Comparison of ENCODE assay signal across 3 cellular contexts in the genomic region with DNA sequence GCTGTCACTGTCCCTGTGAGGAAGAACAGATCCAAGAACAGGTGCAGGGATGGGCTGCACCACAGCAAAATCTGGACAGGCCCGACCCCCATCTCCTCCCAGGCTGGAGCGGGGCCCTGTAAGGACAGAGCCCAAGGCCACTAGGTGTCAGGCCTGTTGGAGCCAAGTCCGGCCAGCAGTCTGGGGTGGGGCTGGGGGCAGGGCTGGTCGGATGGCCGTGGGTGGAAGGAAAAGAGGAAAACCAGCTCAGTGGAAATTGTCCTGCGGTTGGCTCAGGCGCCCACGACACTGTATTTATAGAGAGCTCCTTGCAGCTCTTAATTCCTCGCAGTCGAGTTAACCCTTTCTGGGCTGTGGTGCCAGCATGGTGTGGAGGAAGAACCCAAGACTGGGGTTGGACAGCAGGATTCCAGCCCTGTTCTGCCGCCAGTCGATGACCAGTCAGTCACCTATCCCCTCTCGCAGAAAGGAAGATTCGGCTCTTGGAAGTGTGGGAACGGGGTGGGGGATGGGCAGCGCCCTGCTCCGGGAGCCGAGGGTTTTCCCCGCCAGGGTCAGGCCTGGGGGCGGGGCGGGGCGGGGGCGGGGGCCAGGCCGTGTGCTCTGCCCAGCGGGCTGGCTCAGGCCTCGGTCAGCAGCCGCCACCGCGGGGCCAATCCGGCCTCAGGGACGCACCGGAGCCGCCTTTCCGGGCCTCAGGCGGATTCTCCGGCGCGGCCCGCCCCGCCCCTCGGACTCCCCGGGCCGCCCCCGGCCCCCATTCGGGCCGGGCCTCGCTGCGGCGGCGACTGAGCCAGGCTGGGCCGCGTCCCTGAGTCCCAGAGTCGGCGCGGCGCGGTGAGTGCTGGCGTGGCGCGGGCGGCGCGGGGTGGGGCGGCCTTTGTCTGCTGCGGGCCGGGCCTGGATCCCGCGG.
TF ChIP-seq lines count a peak whose summit lies in the region.

Gene CD276, plus strand, starts transcription at position 760 of the 913 bp plus-strand sequence. CDS start 15,257 bp downstream, outside the sequence.

TF ChIP-seq in HCT116, 20 proteins besides CTCF, POLR2A, EP300 and RAD21 (continues in another document):
- TF ChIP-seq SIN3A (IDR thresholded peaks at IDR 0.05; ENCODE audit: low read depth) = no peak
- TF ChIP-seq MAX (IDR thresholded peaks at IDR 0.05) = no peak
- peak; percentile 92 for TF ChIP-seq ZFX (IDR thresholded peaks at IDR 0.05)
- no peak for TF ChIP-seq SRF (IDR thresholded peaks at IDR 0.05; ENCODE audit: low read depth)
- no peak for TF ChIP-seq EZH2phosphoT487 (IDR thresholded peaks at IDR 0.05; ENCODE audit: borderline replicate concordance)
- no peak for TF ChIP-seq ZBTB33 (IDR thresholded peaks at IDR 0.05; ENCODE audit: extremely low read depth, insufficient replicate concordance, low read length)
- TF ChIP-seq JUND (IDR thresholded peaks at IDR 0.05) = no peak
- TF ChIP-seq, protein P1, sequence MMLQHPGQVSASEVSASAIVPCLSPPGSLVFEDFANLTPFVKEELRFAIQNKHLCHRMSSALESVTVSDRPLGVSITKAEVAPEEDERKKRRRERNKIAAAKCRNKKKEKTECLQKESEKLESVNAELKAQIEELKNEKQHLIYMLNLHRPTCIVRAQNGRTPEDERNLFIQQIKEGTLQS (IDR thresholded peaks at IDR 0.05) = no peak
- TF ChIP-seq CEBPB (IDR thresholded peaks at IDR 0.05; ENCODE audit: low read depth) = no peak
- peak; percentile 40; the same call in 1 of the 2 replicates for TF ChIP-seq EGR1 (IDR thresholded peaks at IDR 0.05; ENCODE audit: low read depth)
- TF ChIP-seq ELF1 (IDR thresholded peaks at IDR 0.05; ENCODE audit: borderline replicate concordance, low read depth) = no peak
- no peak for TF ChIP-seq FOSL1 (IDR thresholded peaks at IDR 0.05; ENCODE audit: low read depth)
- no peak for TF ChIP-seq TCF7L2 (IDR thresholded peaks at IDR 0.05; ENCODE audit: borderline replicate concordance, extremely low read depth, insufficient read depth, insufficient read length)
- no peak for TF ChIP-seq EZH2 (IDR thresholded peaks at IDR 0.05)
- peak; percentile 47 for TF ChIP-seq POLR2AphosphoS5 (IDR thresholded peaks at IDR 0.05; ENCODE audit: low read depth, low read length)

TF ChIP-seq in SK-N-SH treated with all-trans-retinoic acid at 6 μM for 48 hours, 23 proteins besides CTCF, POLR2A, EP300 and RAD21:
- no peak for TF ChIP-seq PPARA (CRISPR knock-in tag; IDR thresholded peaks at IDR 0.05; ENCODE audit: borderline replicate concordance)
- no peak for TF ChIP-seq ZNF70 (CRISPR knock-in tag; IDR thresholded peaks at IDR 0.05)
- TF ChIP-seq POU6F1 (CRISPR knock-in tag; IDR thresholded peaks at IDR 0.05; ENCODE audit: borderline replicate concordance, low read depth) = no peak
- TF ChIP-seq CREB5 (CRISPR knock-in tag; IDR thresholded peaks at IDR 0.05; ENCODE audit: low read depth) = no peak

TF ChIP-seq in HepG2, 621 proteins besides CTCF, POLR2A, EP300 and RAD21 (continues in another document):
- peak; percentile 36; the same call in 1 of the 2 replicates for TF ChIP-seq ZNF605 (CRISPR knock-in tag; IDR thresholded peaks at IDR 0.05)
- no peak for TF ChIP-seq PCBP1 (IDR thresholded peaks at IDR 0.05; ENCODE audit: borderline replicate concordance, low read depth, low read length)
- no peak for TF ChIP-seq CHCHD3 (CRISPR knock-in tag; IDR thresholded peaks at IDR 0.05)
- no peak; the same call in 1 of the 2 replicates for TF ChIP-seq NR2C2 (CRISPR knock-in tag; IDR thresholded peaks at IDR 0.05; ENCODE audit: borderline replicate concordance)
- TF ChIP-seq, protein P2, sequence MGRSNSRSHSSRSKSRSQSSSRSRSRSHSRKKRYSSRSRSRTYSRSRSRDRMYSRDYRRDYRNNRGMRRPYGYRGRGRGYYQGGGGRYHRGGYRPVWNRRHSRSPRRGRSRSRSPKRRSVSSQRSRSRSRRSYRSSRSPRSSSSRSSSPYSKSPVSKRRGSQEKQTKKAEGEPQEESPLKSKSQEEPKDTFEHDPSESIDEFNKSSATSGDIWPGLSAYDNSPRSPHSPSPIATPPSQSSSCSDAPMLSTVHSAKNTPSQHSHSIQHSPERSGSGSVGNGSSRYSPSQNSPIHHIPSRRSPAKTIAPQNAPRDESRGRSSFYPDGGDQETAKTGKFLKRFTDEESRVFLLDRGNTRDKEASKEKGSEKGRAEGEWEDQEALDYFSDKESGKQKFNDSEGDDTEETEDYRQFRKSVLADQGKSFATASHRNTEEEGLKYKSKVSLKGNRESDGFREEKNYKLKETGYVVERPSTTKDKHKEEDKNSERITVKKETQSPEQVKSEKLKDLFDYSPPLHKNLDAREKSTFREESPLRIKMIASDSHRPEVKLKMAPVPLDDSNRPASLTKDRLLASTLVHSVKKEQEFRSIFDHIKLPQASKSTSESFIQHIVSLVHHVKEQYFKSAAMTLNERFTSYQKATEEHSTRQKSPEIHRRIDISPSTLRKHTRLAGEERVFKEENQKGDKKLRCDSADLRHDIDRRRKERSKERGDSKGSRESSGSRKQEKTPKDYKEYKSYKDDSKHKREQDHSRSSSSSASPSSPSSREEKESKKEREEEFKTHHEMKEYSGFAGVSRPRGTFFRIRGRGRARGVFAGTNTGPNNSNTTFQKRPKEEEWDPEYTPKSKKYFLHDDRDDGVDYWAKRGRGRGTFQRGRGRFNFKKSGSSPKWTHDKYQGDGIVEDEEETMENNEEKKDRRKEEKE (IDR thresholded peaks at IDR 0.05) = no peak
- TF ChIP-seq ZNF709 (CRISPR knock-in tag; IDR thresholded peaks at IDR 0.05) = no peak
- TF ChIP-seq, protein P3, sequence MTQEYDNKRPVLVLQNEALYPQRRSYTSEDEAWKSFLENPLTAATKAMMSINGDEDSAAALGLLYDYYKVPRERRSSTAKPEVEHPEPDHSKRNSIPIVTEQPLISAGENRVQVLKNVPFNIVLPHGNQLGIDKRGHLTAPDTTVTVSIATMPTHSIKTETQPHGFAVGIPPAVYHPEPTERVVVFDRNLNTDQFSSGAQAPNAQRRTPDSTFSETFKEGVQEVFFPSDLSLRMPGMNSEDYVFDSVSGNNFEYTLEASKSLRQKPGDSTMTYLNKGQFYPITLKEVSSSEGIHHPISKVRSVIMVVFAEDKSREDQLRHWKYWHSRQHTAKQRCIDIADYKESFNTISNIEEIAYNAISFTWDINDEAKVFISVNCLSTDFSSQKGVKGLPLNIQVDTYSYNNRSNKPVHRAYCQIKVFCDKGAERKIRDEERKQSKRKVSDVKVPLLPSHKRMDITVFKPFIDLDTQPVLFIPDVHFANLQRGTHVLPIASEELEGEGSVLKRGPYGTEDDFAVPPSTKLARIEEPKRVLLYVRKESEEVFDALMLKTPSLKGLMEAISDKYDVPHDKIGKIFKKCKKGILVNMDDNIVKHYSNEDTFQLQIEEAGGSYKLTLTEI (CRISPR knock-in tag; conservative IDR thresholded peaks at IDR 0.05) = no peak
- TF ChIP-seq ZMAT5 (CRISPR knock-in tag; IDR thresholded peaks at IDR 0.05; ENCODE audit: borderline replicate concordance, low read depth) = no peak
- TF ChIP-seq SAFB2 (CRISPR knock-in tag; IDR thresholded peaks at IDR 0.05; ENCODE audit: borderline replicate concordance, low read depth) = no peak
- no peak for TF ChIP-seq ZKSCAN1 (IDR thresholded peaks at IDR 0.05; ENCODE audit: low read length)
- no peak for TF ChIP-seq ZFP36 (IDR thresholded peaks at IDR 0.05; ENCODE audit: borderline replicate concordance, low read depth, low read length, partially characterized antibody)
- no peak for TF ChIP-seq TBX2 (CRISPR knock-in tag; IDR thresholded peaks at IDR 0.05; ENCODE audit: borderline replicate concordance)
- TF ChIP-seq ZNF496 (CRISPR knock-in tag; IDR thresholded peaks at IDR 0.05; ENCODE audit: insufficient replicate concordance) = no peak
- TF ChIP-seq ZNF224 (CRISPR knock-in tag; IDR thresholded peaks at IDR 0.05) = no peak
- no peak for TF ChIP-seq FOXA1 (IDR thresholded peaks at IDR 0.05)
- TF ChIP-seq FOXA1 (CRISPR knock-in tag; IDR thresholded peaks at IDR 0.05) = no peak
- TF ChIP-seq NFE2L2 (IDR thresholded peaks at IDR 0.05; ENCODE audit: low read length) = no peak
- TF ChIP-seq, protein P4, sequence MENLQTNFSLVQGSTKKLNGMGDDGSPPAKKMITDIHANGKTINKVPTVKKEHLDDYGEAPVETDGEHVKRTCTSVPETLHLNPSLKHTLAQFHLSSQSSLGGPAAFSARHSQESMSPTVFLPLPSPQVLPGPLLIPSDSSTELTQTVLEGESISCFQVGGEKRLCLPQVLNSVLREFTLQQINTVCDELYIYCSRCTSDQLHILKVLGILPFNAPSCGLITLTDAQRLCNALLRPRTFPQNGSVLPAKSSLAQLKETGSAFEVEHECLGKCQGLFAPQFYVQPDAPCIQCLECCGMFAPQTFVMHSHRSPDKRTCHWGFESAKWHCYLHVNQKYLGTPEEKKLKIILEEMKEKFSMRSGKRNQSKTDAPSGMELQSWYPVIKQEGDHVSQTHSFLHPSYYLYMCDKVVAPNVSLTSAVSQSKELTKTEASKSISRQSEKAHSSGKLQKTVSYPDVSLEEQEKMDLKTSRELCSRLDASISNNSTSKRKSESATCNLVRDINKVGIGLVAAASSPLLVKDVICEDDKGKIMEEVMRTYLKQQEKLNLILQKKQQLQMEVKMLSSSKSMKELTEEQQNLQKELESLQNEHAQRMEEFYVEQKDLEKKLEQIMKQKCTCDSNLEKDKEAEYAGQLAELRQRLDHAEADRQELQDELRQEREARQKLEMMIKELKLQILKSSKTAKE (CRISPR knock-in tag; IDR thresholded peaks at IDR 0.05; ENCODE audit: borderline replicate concordance) = peak; percentile 30; the same call in 1 of the 2 replicates
- no peak for TF ChIP-seq ZBTB7B (CRISPR knock-in tag; IDR thresholded peaks at IDR 0.05)
- TF ChIP-seq HMGXB3 (CRISPR knock-in tag; IDR thresholded peaks at IDR 0.05; ENCODE audit: borderline replicate concordance) = no peak
- no peak for TF ChIP-seq ZNF343 (CRISPR knock-in tag; IDR thresholded peaks at IDR 0.05)
- no peak for TF ChIP-seq HOXA7 (CRISPR knock-in tag; IDR thresholded peaks at IDR 0.05)
- TF ChIP-seq, protein P5, sequence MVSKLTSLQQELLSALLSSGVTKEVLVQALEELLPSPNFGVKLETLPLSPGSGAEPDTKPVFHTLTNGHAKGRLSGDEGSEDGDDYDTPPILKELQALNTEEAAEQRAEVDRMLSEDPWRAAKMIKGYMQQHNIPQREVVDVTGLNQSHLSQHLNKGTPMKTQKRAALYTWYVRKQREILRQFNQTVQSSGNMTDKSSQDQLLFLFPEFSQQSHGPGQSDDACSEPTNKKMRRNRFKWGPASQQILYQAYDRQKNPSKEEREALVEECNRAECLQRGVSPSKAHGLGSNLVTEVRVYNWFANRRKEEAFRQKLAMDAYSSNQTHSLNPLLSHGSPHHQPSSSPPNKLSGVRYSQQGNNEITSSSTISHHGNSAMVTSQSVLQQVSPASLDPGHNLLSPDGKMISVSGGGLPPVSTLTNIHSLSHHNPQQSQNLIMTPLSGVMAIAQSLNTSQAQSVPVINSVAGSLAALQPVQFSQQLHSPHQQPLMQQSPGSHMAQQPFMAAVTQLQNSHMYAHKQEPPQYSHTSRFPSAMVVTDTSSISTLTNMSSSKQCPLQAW (CRISPR knock-in tag; IDR thresholded peaks at IDR 0.05) = peak; percentile 64; the same call in 1 of the 2 replicates
- no peak for TF ChIP-seq NFE2L1 (CRISPR knock-in tag; IDR thresholded peaks at IDR 0.05; ENCODE audit: borderline replicate concordance)
- no peak for TF ChIP-seq ZNF644 (CRISPR knock-in tag; IDR thresholded peaks at IDR 0.05; ENCODE audit: low read depth)
- no peak for TF ChIP-seq TBP (CRISPR knock-in tag; IDR thresholded peaks at IDR 0.05)
- no peak for TF ChIP-seq GPBP1L1 (CRISPR knock-in tag; IDR thresholded peaks at IDR 0.05)
- TF ChIP-seq, protein P6, sequence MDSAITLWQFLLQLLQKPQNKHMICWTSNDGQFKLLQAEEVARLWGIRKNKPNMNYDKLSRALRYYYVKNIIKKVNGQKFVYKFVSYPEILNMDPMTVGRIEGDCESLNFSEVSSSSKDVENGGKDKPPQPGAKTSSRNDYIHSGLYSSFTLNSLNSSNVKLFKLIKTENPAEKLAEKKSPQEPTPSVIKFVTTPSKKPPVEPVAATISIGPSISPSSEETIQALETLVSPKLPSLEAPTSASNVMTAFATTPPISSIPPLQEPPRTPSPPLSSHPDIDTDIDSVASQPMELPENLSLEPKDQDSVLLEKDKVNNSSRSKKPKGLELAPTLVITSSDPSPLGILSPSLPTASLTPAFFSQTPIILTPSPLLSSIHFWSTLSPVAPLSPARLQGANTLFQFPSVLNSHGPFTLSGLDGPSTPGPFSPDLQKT (CRISPR knock-in tag; IDR thresholded peaks at IDR 0.05; ENCODE audit: borderline replicate concordance) = no peak
- no peak for TF ChIP-seq TGIF2 (CRISPR knock-in tag; IDR thresholded peaks at IDR 0.05)
- no peak for TF ChIP-seq EED (CRISPR knock-in tag; IDR thresholded peaks at IDR 0.05)
- no peak for TF ChIP-seq ZNF33A (CRISPR knock-in tag; IDR thresholded peaks at IDR 0.05; ENCODE audit: borderline replicate concordance)
- TF ChIP-seq JARID2 (CRISPR knock-in tag; IDR thresholded peaks at IDR 0.05; ENCODE audit: insufficient replicate concordance) = no peak
